In the genomic region with DNA sequence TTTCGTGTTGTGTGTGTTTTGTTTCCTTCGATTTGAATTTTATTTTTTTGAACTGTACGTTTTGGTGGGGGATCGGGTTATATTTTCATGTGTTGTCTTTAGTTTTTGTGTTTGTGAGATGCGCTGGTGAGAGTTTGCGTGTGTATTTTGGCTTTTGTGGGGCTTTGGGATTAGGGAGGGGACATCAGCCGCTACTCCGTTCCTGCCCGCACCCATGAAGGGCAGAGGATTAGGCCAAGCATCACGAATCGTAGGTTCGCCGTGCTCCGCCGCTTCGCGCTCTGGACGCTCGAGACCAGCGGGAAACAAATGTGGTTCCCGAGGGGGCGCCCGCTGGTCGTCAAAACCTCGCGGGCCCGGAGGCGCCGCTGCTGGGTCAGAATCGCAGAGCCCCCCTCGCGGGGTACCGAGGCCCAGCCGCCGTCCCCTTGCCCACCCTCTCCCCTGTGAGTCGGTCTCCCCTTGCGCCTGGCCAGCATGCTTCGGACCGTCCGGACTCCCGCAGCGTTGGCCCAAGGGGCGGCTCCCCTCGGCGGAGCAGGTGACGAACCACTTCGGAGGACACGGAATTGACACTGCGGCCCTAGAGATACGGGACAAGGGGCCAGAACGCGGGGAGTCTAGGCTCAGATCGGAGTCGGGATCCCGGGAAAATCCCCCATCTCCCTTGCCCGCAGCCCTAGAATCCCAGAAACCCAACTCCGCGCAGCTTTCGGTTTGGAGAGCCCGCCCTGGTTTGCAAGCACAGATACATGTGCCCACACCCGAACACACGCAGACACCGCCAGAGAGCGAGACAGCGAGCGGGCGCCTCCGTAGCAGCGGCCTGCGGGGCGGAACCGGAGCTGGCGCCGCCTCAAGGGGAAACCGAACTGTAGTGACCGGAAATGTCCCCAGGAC, we compare ENCODE assay signal across 8 cellular contexts. TPM values are rescaled to one million over a fixed set of nuclear protein-coding genes. Genes with fewer than 3 reads are reported as not detected.
A peak's percentile ranks its signal among the peaks of the same experiment; 100 is the strongest.
DNase-seq lines count a peak whose midpoint lies in the region; ATAC-seq and TF ChIP-seq lines count a peak whose summit lies in the region.

No MANE protein-coding gene starts in this region.

- peak overlapping the region; percentile 77 for H3K27ac ChIP-seq in Panc1 (ENCODE audit: low read length)
- no peak overlapping the region for H3K27ac ChIP-seq in breast epithelium

- BruUV-seq in Panc1 (replicated peaks; lab: Mats Ljungman, UMichigan) = no TSS peak

- TF ChIP-seq POLR2A in breast epithelium (IDR thresholded peaks at IDR 0.05) = no peak

- ATAC-seq in HG02642 (IDR thresholded peaks at IDR 0.05; ENCODE audit: poor library complexity, unreplicated experiment) (peak; percentile 31), Panc1 (peak; percentile 78), HG02884 (IDR thresholded peaks at IDR 0.05; ENCODE audit: unreplicated experiment) (no peak)
- peak; percentile 63 for ATAC-seq in stimulated activated memory B cell treated with anti-CD40 and anti-IgM and Interleukin-4, amounts not matched to agents 10 μg/mL and 1 μg/mL and 100 μg/mL, for 72 hours

- peak overlapping the region; percentile 53 to 78 for H3K4me3 ChIP-seq in Panc1 (ENCODE audit: low read depth in 2 of 2, low read length in 2 of 2)
- H3K4me3 ChIP-seq in breast epithelium = peak overlapping the region; percentile 49 to 78 (median 54)

- H3K27ac Mint-ChIP-seq in stimulated activated memory B cell treated with anti-CD40 and anti-IgM and Interleukin-4, amounts not matched to agents 10 μg/mL and 1 μg/mL and 100 μg/mL, for 72 hours = peak overlapping the region; percentile 96

- H3K4me1 ChIP-seq in Panc1 (ENCODE audit: control insufficient read depth, insufficient read depth, low read length) (peaks cover 19% of the 10 kb centered on the region), breast epithelium (peaks cover 8 to 10% of the 10 kb centered on the region in 2 donors)

- POLR2A ChIA-PET in Panc1 (lab: Charles Lee) = interaction anchor here (0.5 to 0.6 kb wide), 2 partner anchors 33 to 94 kb away, joined by 3 to 7 read pairs; no protein-coding TSS in a partner anchor

- intact Hi-C loops in Panc1 (cut with micrococcal nuclease; ENCODE audit: unreplicated experiment) (no loop called here), breast epithelium (cut with DNase I; ENCODE audit: low total_unique reads) (no loop called here)

- H3K27me3 ChIP-seq in Panc1 (ENCODE audit: control insufficient read depth, insufficient read depth, low read length) (peaks cover 45% of the 10 kb centered on the region), breast epithelium (peaks cover 20 to 97% of the 10 kb centered on the region in 2 donors)

- H3K27me3 Mint-ChIP-seq in stimulated activated memory B cell treated with anti-CD40 and anti-IgM and Interleukin-4, amounts not matched to agents 10 μg/mL and 1 μg/mL and 100 μg/mL, for 72 hours = no peaks in the 10 kb centered on the region

- H3K4me1 Mint-ChIP-seq in stimulated activated memory B cell treated with anti-CD40 and anti-IgM and Interleukin-4, amounts not matched to agents 10 μg/mL and 1 μg/mL and 100 μg/mL, for 72 hours = peaks cover 50% of the 10 kb centered on the region

- H3K9me3 ChIP-seq in Panc1 (ENCODE audit: control insufficient read depth, insufficient read depth, low read depth, low read length) (no peaks in the 10 kb centered on the region), breast epithelium (peaks cover 0 to 4% of the 10 kb centered on the region in 2 donors)

- DNase-seq in Daoy (ENCODE audit: low read depth) = peak; percentile 81
- no peak for DNase-seq in Panc1 (ENCODE audit: low read depth, low spot score)
- DNase-seq in breast epithelium (ENCODE audit: low spot score in 2 of 2) = no peak
- DNase-seq in left kidney (ENCODE audit: low read depth, low spot score) = peak; percentile 60
- DNase-seq in SHP77 (lab: John Stamatoyannopoulos, UW) = no peak

- H3K4me3 Mint-ChIP-seq in stimulated activated memory B cell treated with anti-CD40 and anti-IgM and Interleukin-4, amounts not matched to agents 10 μg/mL and 1 μg/mL and 100 μg/mL, for 72 hours = peak overlapping the region; percentile 92

- H3K36me3 ChIP-seq in Panc1 (ENCODE audit: control insufficient read depth, insufficient read depth, low read length) (no peaks in the 10 kb centered on the region), breast epithelium (no peaks in the 10 kb centered on the region)

- TF ChIP-seq CTCF in Panc1 (IDR thresholded peaks at IDR 0.05) (no peak), breast epithelium (IDR thresholded peaks at IDR 0.05) (no peak)

- H3K9me3 Mint-ChIP-seq in stimulated activated memory B cell treated with anti-CD40 and anti-IgM and Interleukin-4, amounts not matched to agents 10 μg/mL and 1 μg/mL and 100 μg/mL, for 72 hours = no peaks in the 10 kb centered on the region

- peaks cover 12% of the 10 kb centered on the region for H3K36me3 Mint-ChIP-seq in stimulated activated memory B cell treated with anti-CD40 and anti-IgM and Interleukin-4, amounts not matched to agents 10 μg/mL and 1 μg/mL and 100 μg/mL, for 72 hours

- in situ Hi-C loops in Panc1 (cut with HindIII; ENCODE audit: low pct_unique_long_range_greater_than_20kb, low sequenced_read_pairs) = no loop called here

- CTCF ChIA-PET in Panc1 (lab: Charles Lee) = interaction anchor here (0.7 kb wide), 1 partner anchor 18 kb away, joined by 3 read pairs; no protein-coding TSS in a partner anchor

RNA-seq across cellular contexts. Expression of a gene that starts 2.4 kb away (rescaled TPM):
- under 0.01 and 0.17 TPM in 2 replicates for total RNA-seq in Daoy (2014; rRNA removed; shearing (Covaris generic))
- total RNA-seq in Panc1 (2021; ENCODE audit: unreplicated experiment) (0.39 TPM), breast epithelium (under 1 TPM in 1 of 3 donors, not detected in 2; 0.59 TPM)
- polyA plus RNA-seq in Panc1 (2012; ENCODE audit: insufficient read length) = 0.05 TPM

Comparison
In these comparisons a context has a peak if more than half of its experiments do, and no peak if none do; other contexts are left out.
1. DNase-seq: peak in Daoy (single experiment) and left kidney (single experiment); none in Panc1 (single experiment), breast epithelium (0 of 2) and SHP77 (0 of 2).